8 cellular contexts compared by ENCODE assay signal in genomic region chrX:11533211-11533651, GRCh38.
A peak's percentile ranks its signal among the peaks of the same experiment; 100 is the strongest.
DNase-seq lines count a peak whose midpoint lies in the region; ATAC-seq and TF ChIP-seq lines count a peak whose summit lies in the region.

No MANE protein-coding gene starts in this region.

- no peaks in the 10 kb centered on the region for H3K36me3 Mint-ChIP-seq in naive thymus-derived CD8-positive, alpha-beta T cell
- no peaks in the 10 kb centered on the region for H3K36me3 Mint-ChIP-seq in activated T-helper 2 cell treated with anti-CD3 and anti-CD28 coated beads, Interferon-gamma antibody, Interleukin-2, Interleukin-4, amounts not matched to agents 10 μg/mL and 5 μg/mL and 100 μg/mL, durations not matched to agents 14 hours and 24 hours and 36 hours (ENCODE audit: low read depth)

- H3K4me3 Mint-ChIP-seq in naive thymus-derived CD8-positive, alpha-beta T cell, result no peak overlapping the region
- H3K4me3 Mint-ChIP-seq in activated T-helper 2 cell treated with anti-CD3 and anti-CD28 coated beads, Interferon-gamma antibody, Interleukin-2, Interleukin-4, amounts not matched to agents 10 μg/mL and 5 μg/mL and 100 μg/mL, durations not matched to agents 14 hours and 24 hours and 36 hours (ENCODE audit: low read depth), result no peak overlapping the region

- TF ChIP-seq CTCF in epithelial cell of proximal tubule (conservative IDR thresholded peaks at IDR 0.05; ENCODE audit: low read depth, low read length), result peak; percentile 55

- H3K27me3 Mint-ChIP-seq in naive thymus-derived CD8-positive, alpha-beta T cell, result no peaks in the 10 kb centered on the region
- H3K27me3 Mint-ChIP-seq in activated T-helper 2 cell treated with anti-CD3 and anti-CD28 coated beads, Interferon-gamma antibody, Interleukin-2, Interleukin-4, amounts not matched to agents 10 μg/mL and 5 μg/mL and 100 μg/mL, durations not matched to agents 14 hours and 24 hours and 36 hours (ENCODE audit: low read depth), result peaks cover 4% of the 10 kb centered on the region

- H3K9me3 Mint-ChIP-seq in naive thymus-derived CD8-positive, alpha-beta T cell, result no peaks in the 10 kb centered on the region
- no peaks in the 10 kb centered on the region for H3K9me3 Mint-ChIP-seq in activated T-helper 2 cell treated with anti-CD3 and anti-CD28 coated beads, Interferon-gamma antibody, Interleukin-2, Interleukin-4, amounts not matched to agents 10 μg/mL and 5 μg/mL and 100 μg/mL, durations not matched to agents 14 hours and 24 hours and 36 hours

- H3K4me1 Mint-ChIP-seq in naive thymus-derived CD8-positive, alpha-beta T cell, result no peaks in the 10 kb centered on the region
- H3K4me1 Mint-ChIP-seq in activated T-helper 2 cell treated with anti-CD3 and anti-CD28 coated beads, Interferon-gamma antibody, Interleukin-2, Interleukin-4, amounts not matched to agents 10 μg/mL and 5 μg/mL and 100 μg/mL, durations not matched to agents 14 hours and 24 hours and 36 hours (ENCODE audit: low read depth), result no peaks in the 10 kb centered on the region

- ATAC-seq in GM18499 (IDR thresholded peaks at IDR 0.05; ENCODE audit: insufficient read depth, unreplicated experiment), result peak; percentile 95
- ATAC-seq in HG02798 (IDR thresholded peaks at IDR 0.05; ENCODE audit: poor library complexity, unreplicated experiment), result peak; percentile 80
- peak; percentile 99 for ATAC-seq in naive thymus-derived CD8-positive, alpha-beta T cell

- POLR2A ChIA-PET in naive thymus-derived CD8-positive, alpha-beta T cell (lab: Charles Lee), result no interaction called here

- DNase-seq in AG08396 (ENCODE audit: low spot score), result peak; percentile 45
- peak; percentile 86 for DNase-seq in NCI-H1105 treated with DMSO at 0.1 percent for 48 hours (lab: John Stamatoyannopoulos, UW)
- DNase-seq in SIG-M5 (lab: John Stamatoyannopoulos, UW), result peak; percentile 45
- peak; percentile 39 for DNase-seq in epithelial cell of proximal tubule (ENCODE audit: low read depth)
- peak in 4 of 10 donors; percentile 2 to 76 (median 67) for DNase-seq in naive thymus-derived CD8-positive, alpha-beta T cell
- DNase-seq in activated T-helper 2 cell treated with anti-CD3 and anti-CD28 coated beads, Interferon-gamma antibody, Interleukin-2, Interleukin-4, amounts not matched to agents 10 μg/mL and 5 μg/mL and 100 μg/mL, durations not matched to agents 14 hours and 24 hours and 36 hours (ENCODE audit: low spot score), result no peak

- intact Hi-C loops in activated T-helper 2 cell treated with anti-CD3 and anti-CD28 coated beads, Interferon-gamma antibody, Interleukin-2, Interleukin-4, amounts not matched to agents 10 μg/mL and 5 μg/mL and 100 μg/mL, durations not matched to agents 14 hours and 24 hours and 36 hours (cut with micrococcal nuclease), result loop anchor here (1.0 to 5.0 kb wide), 5 partner anchors 191 to 1169 kb away; no protein-coding TSS in a partner anchor

- H3K4me3 ChIP-seq in epithelial cell of proximal tubule (ENCODE audit: low read depth, low read length), result no peak overlapping the region

- no peak overlapping the region for H3K27ac Mint-ChIP-seq in naive thymus-derived CD8-positive, alpha-beta T cell
- H3K27ac Mint-ChIP-seq in activated T-helper 2 cell treated with anti-CD3 and anti-CD28 coated beads, Interferon-gamma antibody, Interleukin-2, Interleukin-4, amounts not matched to agents 10 μg/mL and 5 μg/mL and 100 μg/mL, durations not matched to agents 14 hours and 24 hours and 36 hours, result no peak overlapping the region
